Comparison of ENCODE assay signal across 11 cellular contexts in genomic region chr13:30047154-30047874, GRCh38.
DNase-seq lines count a peak whose midpoint lies in the region; ATAC-seq and TF ChIP-seq lines count a peak whose summit lies in the region.
"Had no signal": no experiment of that assay in that cellular context is flagged by ENCODE, and none has a peak within 500 bp of the region (broad histone marks: within the 10 kb centered on the region; RNA-seq: fewer than 3 reads in every experiment).

No MANE protein-coding gene starts in this region.

- peak overlapping the region; percentile 24 for H3K4me3 Mint-ChIP-seq in T-helper 2 cell treated with Interferon-gamma antibody and Interleukin-4, amounts not matched to agents 5 μg/mL and 100 μg/mL, for 36 hours
- H3K4me3 Mint-ChIP-seq in activated T-helper 1 cell treated with anti-CD3 and anti-CD28 coated beads, Interleukin-12 subunit alpha, Interleukin-12 subunit beta, Interleukin-2, Interleukin-4 antibody, amounts not matched to agents 30 ng/mL and 10 ng/mL and 1 ng/mL, durations not matched to agents 14 hours and 24 hours and 36 hours: no peak overlapping the region

- H3K27ac ChIP-seq in DND-41 (ENCODE audit: low read length) (no peak overlapping the region), right lobe of liver (no peak overlapping the region)
- H3K27ac ChIP-seq: gastroesophageal sphincter had no signal

- no peaks in the 10 kb centered on the region for H3K27me3 ChIP-seq in DND-41 (ENCODE audit: insufficient read depth, low read length, poor library complexity)
- H3K27me3 ChIP-seq in right lobe of liver: no peaks in the 10 kb centered on the region
- H3K27me3 ChIP-seq in H7 (ENCODE audit: control insufficient read depth, insufficient read depth, low read length): no peaks in the 10 kb centered on the region
- H3K27me3 ChIP-seq: Peyer's patch had no signal

- TF ChIP-seq POLR2A in right lobe of liver (IDR thresholded peaks at IDR 0.05): no peak

- H3K27me3 Mint-ChIP-seq in T-helper 2 cell treated with Interferon-gamma antibody and Interleukin-4, amounts not matched to agents 5 μg/mL and 100 μg/mL, for 36 hours (ENCODE audit: low read depth): no peaks in the 10 kb centered on the region
- no peaks in the 10 kb centered on the region for H3K27me3 Mint-ChIP-seq in activated T-helper 1 cell treated with anti-CD3 and anti-CD28 coated beads, Interleukin-12 subunit alpha, Interleukin-12 subunit beta, Interleukin-2, Interleukin-4 antibody, amounts not matched to agents 30 ng/mL and 10 ng/mL and 1 ng/mL, durations not matched to agents 14 hours and 24 hours and 36 hours (ENCODE audit: insufficient read depth)

- peak; percentile 48 for DNase-seq in DND-41
- peak; percentile 49 for DNase-seq in T-helper 2 cell treated with Interferon-gamma antibody and Interleukin-4, amounts not matched to agents 5 μg/mL and 100 μg/mL, for 36 hours (ENCODE audit: low spot score)
- DNase-seq in right lobe of liver: no peak
- DNase-seq in H7: no peak
- no peak for DNase-seq in activated T-helper 1 cell treated with anti-CD3 and anti-CD28 coated beads, Interleukin-12 subunit alpha, Interleukin-12 subunit beta, Interleukin-2, Interleukin-4 antibody, amounts not matched to agents 30 ng/mL and 10 ng/mL and 1 ng/mL, durations not matched to agents 14 hours and 24 hours and 36 hours (ENCODE audit: low spot score)
- DNase-seq in activated gamma-delta T cell treated with Interleukin-2 at 50 U/mL for 16 hours: no peak
- DNase-seq: C1 segment of cervical spinal cord, NCI-H345, Peyer's patch had no signal

- H3K27ac Mint-ChIP-seq in T-helper 2 cell treated with Interferon-gamma antibody and Interleukin-4, amounts not matched to agents 5 μg/mL and 100 μg/mL, for 36 hours: no peak overlapping the region
- no peak overlapping the region for H3K27ac Mint-ChIP-seq in activated T-helper 1 cell treated with anti-CD3 and anti-CD28 coated beads, Interleukin-12 subunit alpha, Interleukin-12 subunit beta, Interleukin-2, Interleukin-4 antibody, amounts not matched to agents 30 ng/mL and 10 ng/mL and 1 ng/mL, durations not matched to agents 14 hours and 24 hours and 36 hours

- H3K4me3 ChIP-seq in DND-41 (ENCODE audit: low read depth in 1 of 2, low read length in 2 of 2) (no peak overlapping the region), right lobe of liver (no peak overlapping the region), H7 (ENCODE audit: insufficient read depth, low read depth, low read length) (no peak overlapping the region)
- H3K4me3 ChIP-seq: gastroesophageal sphincter, Peyer's patch had no signal

- intact Hi-C loops in right lobe of liver (cut with DNase I): no loop called here
- intact Hi-C loops in activated T-helper 1 cell treated with anti-CD3 and anti-CD28 coated beads, Interleukin-12 subunit alpha, Interleukin-12 subunit beta, Interleukin-2, Interleukin-4 antibody, amounts not matched to agents 30 ng/mL and 10 ng/mL and 1 ng/mL, durations not matched to agents 14 hours and 24 hours and 36 hours (cut with micrococcal nuclease): loop anchor here (2.0 kb wide), 2 partner anchors 113 to 199 kb away; no protein-coding TSS in a partner anchor

- TF ChIP-seq CTCF in DND-41 (IDR thresholded peaks at IDR 0.05; ENCODE audit: borderline replicate concordance, extremely low read depth, low read length, poor library complexity, severe bottlenecking): no peak
- TF ChIP-seq CTCF in right lobe of liver (IDR thresholded peaks at IDR 0.05): peak in 2 of 4 donors; percentile 21 to 23

- H3K4me1 ChIP-seq in DND-41 (ENCODE audit: insufficient read depth, low read length) (peaks cover 8% of the 10 kb centered on the region; the same call in 1 of the 2 replicates), right lobe of liver (no peaks in the 10 kb centered on the region)
- H3K4me1 ChIP-seq: gastroesophageal sphincter had no signal

- 30% methylated on average over 2 of the region's 3 CpGs for WGBS in right lobe of liver (ENCODE audit: insufficient coverage, low coverage, low lambda C conversion rate, missing lambda C conversion rate)

- H3K36me3 Mint-ChIP-seq in T-helper 2 cell treated with Interferon-gamma antibody and Interleukin-4, amounts not matched to agents 5 μg/mL and 100 μg/mL, for 36 hours (ENCODE audit: low read depth): no peaks in the 10 kb centered on the region
- no peaks in the 10 kb centered on the region for H3K36me3 Mint-ChIP-seq in activated T-helper 1 cell treated with anti-CD3 and anti-CD28 coated beads, Interleukin-12 subunit alpha, Interleukin-12 subunit beta, Interleukin-2, Interleukin-4 antibody, amounts not matched to agents 30 ng/mL and 10 ng/mL and 1 ng/mL, durations not matched to agents 14 hours and 24 hours and 36 hours (ENCODE audit: low read depth)

- H4K20me1 ChIP-seq in DND-41 (ENCODE audit: insufficient read depth, low read length): no peaks in the 10 kb centered on the region

- H3K36me3 ChIP-seq in DND-41 (ENCODE audit: insufficient read depth, low read length) (no peaks in the 10 kb centered on the region), right lobe of liver (no peaks in the 10 kb centered on the region), H7 (replicated peaks; ENCODE audit: control insufficient read depth, insufficient read depth, low read length) (no peaks in the 10 kb centered on the region)
- H3K36me3 ChIP-seq: gastroesophageal sphincter, Peyer's patch had no signal

- ATAC-seq in DND-41 (ENCODE audit: insufficient read depth, low read depth): peak; percentile 95
- peak; percentile 71 for ATAC-seq in HG02885 (IDR thresholded peaks at IDR 0.05; ENCODE audit: poor library complexity, unreplicated experiment)
- ATAC-seq in right lobe of liver: peak; percentile 89 to 97 (median 92)
- ATAC-seq: gastroesophageal sphincter had no signal

- no peak overlapping the region for H3K4me2 ChIP-seq in DND-41 (ENCODE audit: insufficient read depth, low read length)

- H3K9me3 Mint-ChIP-seq in T-helper 2 cell treated with Interferon-gamma antibody and Interleukin-4, amounts not matched to agents 5 μg/mL and 100 μg/mL, for 36 hours: no peaks in the 10 kb centered on the region
- H3K9me3 Mint-ChIP-seq in activated T-helper 1 cell treated with anti-CD3 and anti-CD28 coated beads, Interleukin-12 subunit alpha, Interleukin-12 subunit beta, Interleukin-2, Interleukin-4 antibody, amounts not matched to agents 30 ng/mL and 10 ng/mL and 1 ng/mL, durations not matched to agents 14 hours and 24 hours and 36 hours: no peaks in the 10 kb centered on the region

- H3K4me1 Mint-ChIP-seq in T-helper 2 cell treated with Interferon-gamma antibody and Interleukin-4, amounts not matched to agents 5 μg/mL and 100 μg/mL, for 36 hours (ENCODE audit: low read depth): peaks cover 40% of the 10 kb centered on the region
- peaks cover 31% of the 10 kb centered on the region for H3K4me1 Mint-ChIP-seq in activated T-helper 1 cell treated with anti-CD3 and anti-CD28 coated beads, Interleukin-12 subunit alpha, Interleukin-12 subunit beta, Interleukin-2, Interleukin-4 antibody, amounts not matched to agents 30 ng/mL and 10 ng/mL and 1 ng/mL, durations not matched to agents 14 hours and 24 hours and 36 hours (ENCODE audit: low read depth)

- H3K9me3 ChIP-seq in DND-41 (ENCODE audit: insufficient read depth, low read length, severe bottlenecking) (no peaks in the 10 kb centered on the region), right lobe of liver (no peaks in the 10 kb centered on the region)
- H3K9me3 ChIP-seq: gastroesophageal sphincter, Peyer's patch had no signal

- no peaks in the 10 kb centered on the region for H3K79me2 ChIP-seq in DND-41 (ENCODE audit: insufficient read depth, low read length)

- H3K9ac ChIP-seq in DND-41 (ENCODE audit: low read depth, low read length): no peak overlapping the region

- H2AFZ ChIP-seq in DND-41 (ENCODE audit: low read depth, low read length): no peak overlapping the region

Comparison
In these comparisons a context has a peak if more than half of its experiments do, and no peak if none do; other contexts are left out.
1. DNase-seq: peak in DND-41 (single experiment) and T-helper 2 cell treated with Interferon-gamma antibody and Interleukin-4, amounts not matched to agents 5 μg/mL and 100 μg/mL, for 36 hours (single experiment); none in right lobe of liver (0 of 3), H7 (single experiment), activated T-helper 1 cell treated with anti-CD3 and anti-CD28 coated beads, Interleukin-12 subunit alpha, Interleukin-12 subunit beta, Interleukin-2, Interleukin-4 antibody, amounts not matched to agents 30 ng/mL and 10 ng/mL and 1 ng/mL, durations not matched to agents 14 hours and 24 hours and 36 hours (single experiment) and activated gamma-delta T cell treated with Interleukin-2 at 50 U/mL for 16 hours (single experiment).
2. Peak in every context shown above with its lines, with median percentiles within 50 percentile points of each other: ATAC-seq.